23 cellular contexts compared by ENCODE assay signal in the genomic region with DNA sequence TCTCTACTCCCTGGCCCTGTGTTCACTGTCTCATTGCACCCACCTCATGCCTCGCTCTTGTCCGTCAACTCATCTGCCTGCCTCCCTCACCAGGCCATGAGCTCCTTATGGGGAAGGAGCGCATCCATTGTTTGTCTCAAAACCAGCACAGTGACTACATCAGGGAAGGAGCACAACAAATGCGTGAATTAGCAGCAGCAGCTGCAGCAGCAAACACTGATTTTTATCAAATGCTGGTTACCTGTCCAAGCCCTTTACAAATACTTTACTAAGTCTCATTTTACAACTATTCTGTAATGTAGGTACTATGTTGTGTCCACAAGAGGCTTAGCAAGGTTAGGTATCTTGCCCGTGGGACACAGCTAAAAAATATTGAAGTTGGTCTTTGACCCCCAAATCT.
"Had no signal": no experiment of that assay in that cellular context is flagged by ENCODE, and none has a peak within 500 bp of the region (broad histone marks: within the 10 kb centered on the region; RNA-seq: fewer than 3 reads in every experiment).

No MANE protein-coding gene starts in this region.

- DNase-seq: colonic mucosa; effector CD8-positive, alpha-beta T cell; effector memory CD8-positive, alpha-beta T cell; erythroblast; esophagus squamous epithelium; foreskin fibroblast; foreskin melanocyte; gastrocnemius medialis; glutamatergic neuron; head of caudate nucleus; heart right ventricle; hippocampal formation; left cardiac atrium; left lung; left ventricle myocardium superior; lower lobe of right lung; mucosa of descending colon; naive B cell had no signal

- FAIRE-seq: endometrium, islet of Langerhans, keratinocyte had no signal

- H3K4me1 ChIP-seq: colonic mucosa, heart right ventricle, left lung, lower lobe of right lung had no signal

- H3K36me3 ChIP-seq: colonic mucosa, esophagus squamous epithelium, gastrocnemius medialis, heart right ventricle, left lung, lower lobe of right lung had no signal

- H3K4me3 ChIP-seq: colonic mucosa, esophagus squamous epithelium, gastrocnemius medialis, heart right ventricle, left lung, lower lobe of right lung, mucosa of descending colon had no signal

- H3K27me3 ChIP-seq: colonic mucosa, esophagus squamous epithelium, gastrocnemius medialis, heart right ventricle, left lung had no signal

- ATAC-seq: effector memory CD8-positive, alpha-beta T cell; esophagus mucosa; gastrocnemius medialis; left cardiac atrium; left lung; left ventricle myocardium superior; lower lobe of right lung had no signal

- H3K9me3 ChIP-seq: colonic mucosa, esophagus squamous epithelium, gastrocnemius medialis, heart right ventricle, left lung, lower lobe of right lung, mucosa of descending colon had no signal

- H3K27ac ChIP-seq: colonic mucosa, epithelial cell of prostate, esophagus squamous epithelium, gastrocnemius medialis, heart right ventricle, left lung, lower lobe of right lung had no signal
